ENCODE assay signal across 8 cellular contexts in the genomic region with DNA sequence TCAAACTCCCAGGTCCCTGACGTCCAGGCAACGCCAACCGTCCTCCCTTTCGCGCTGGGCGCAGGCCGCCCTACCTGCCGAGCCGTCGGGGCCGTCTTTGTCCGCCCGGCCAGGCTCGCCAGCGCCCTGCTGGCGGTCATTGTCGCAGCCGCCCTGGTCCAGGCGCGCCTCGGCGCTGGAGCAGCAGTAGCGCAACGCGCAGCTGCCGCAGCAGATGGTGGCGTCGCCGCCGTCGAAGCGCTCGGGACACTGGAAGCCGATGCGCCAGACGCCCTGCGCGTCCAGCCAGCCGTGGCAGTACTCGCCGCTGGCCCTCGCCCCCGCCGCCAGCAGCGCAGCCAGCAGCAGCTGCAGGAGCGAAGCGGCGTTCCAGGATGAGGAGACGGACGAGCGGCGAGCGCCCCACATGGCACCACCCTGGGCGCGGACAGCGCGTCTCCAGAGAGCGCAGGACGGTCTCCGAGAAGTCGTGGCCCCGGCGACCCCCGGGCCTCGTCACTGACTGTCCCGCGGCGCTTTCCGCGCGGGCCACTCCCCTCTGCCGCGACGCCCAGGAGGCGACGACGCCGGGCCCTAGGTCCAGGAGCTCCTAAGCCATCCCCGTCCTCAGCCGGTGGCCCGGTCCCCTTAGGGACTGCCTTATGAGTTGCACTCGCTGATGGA. TPM values are rescaled to one million over a fixed set of nuclear protein-coding genes. Genes with fewer than 3 reads are reported as not detected.
DNase-seq lines count a peak whose midpoint lies in the region; FAIRE-seq and TF ChIP-seq lines count a peak whose summit lies in the region.

No MANE protein-coding gene starts in this region.

- no peak for FAIRE-seq in HTR-8/SVneo (lab: Jason Lieb, UNC)

- H3K4me1 ChIP-seq in SJSA1 (replicated peaks) (peaks cover 28% of the 10 kb centered on the region), sigmoid colon (peaks cover 0 to 30% (median 23%) of the 10 kb centered on the region in 4 donors)

- H3K36me3 ChIP-seq in SJSA1: no peaks in the 10 kb centered on the region
- H3K36me3 ChIP-seq in sigmoid colon: no peaks in the 10 kb centered on the region

- 0 out of 2 replicates have a peak, but pooled peaks cover 2% of the 10 kb centered on the region for H3K9me3 ChIP-seq in SJSA1 (replicated peaks)
- no peaks in the 10 kb centered on the region for H3K9me3 ChIP-seq in sigmoid colon

- peaks cover 30% of the 10 kb centered on the region for H3K27me3 ChIP-seq in SJSA1 (replicated peaks)
- H3K27me3 ChIP-seq in sigmoid colon: peaks cover 26 to 83% (median 54%) of the 10 kb centered on the region in 3 donors

- WGBS in sigmoid colon, 2 donors: 5 to 17% methylated on average over 82 of the region's 82 CpGs

- DNase-seq in NCI-H1105 treated with DMSO at 0.1 percent for 48 hours (lab: John Stamatoyannopoulos, UW) (peak; percentile 24), NCI-H1105 (lab: John Stamatoyannopoulos, UW) (no peak), SJSA1 (ENCODE audit: low read depth in 1 of 2, low spot score in 2 of 2) (peak in 1 of 2 experiments; percentile 47), glomerular visceral epithelial cell (ENCODE audit: extremely low spot score) (peak; percentile 64), sigmoid colon (no peak), HCEC 1CT (no peak), HTR-8/SVneo (ENCODE audit: insufficient read length, low spot score) (no peak)
- DNase-seq in stimulated activated naive CD4-positive, alpha-beta T cell treated with Interleukin-2 at 50 U/mL for 16 hours (lab: John Stamatoyannopoulos, UW): no peak

- TF ChIP-seq CTCF in sigmoid colon (IDR thresholded peaks at IDR 0.05): no peak

- peak overlapping the region; percentile 42 for H3K4me3 ChIP-seq in SJSA1
- H3K4me3 ChIP-seq in sigmoid colon: peak overlapping the region in 3 of 4 donors; percentile 41 to 54 (median 50)

- TF ChIP-seq POLR2A in sigmoid colon (IDR thresholded peaks at IDR 0.05): no peak

- TF ChIP-seq EP300 in sigmoid colon (IDR thresholded peaks at IDR 0.05): no peak

- H3K27ac ChIP-seq in SJSA1: no peak overlapping the region
- H3K27ac ChIP-seq in sigmoid colon: no peak overlapping the region

- intact Hi-C loops in sigmoid colon (cut with DNase I): no loop called here

RNA-seq across cellular contexts. Expression of gene SHISA2, which starts 1.1 kb away (rescaled TPM):
- 1.3 and 2.6 TPM in 2 replicates for total RNA-seq in SJSA1 (2014; rRNA removed; shearing (Covaris generic))
- under 1 TPM in 3 of 4 donors, not detected in 1; 0.14 to 0.36 (median 0.28) TPM for total RNA-seq in sigmoid colon
- polyA plus RNA-seq in sigmoid colon: under 1 TPM in 1 of 3 donors, not detected in 2; 0.17 TPM

Comparison
In these comparisons a context has a peak if more than half of its experiments do, and no peak if none do; other contexts are left out.
1. DNase-seq: peak in NCI-H1105 treated with DMSO at 0.1 percent for 48 hours (single experiment) and glomerular visceral epithelial cell (single experiment); none in NCI-H1105 (single experiment), sigmoid colon (single experiment), HCEC 1CT (single experiment), stimulated activated naive CD4-positive, alpha-beta T cell treated with Interleukin-2 at 50 U/mL for 16 hours (single experiment) and HTR-8/SVneo (single experiment).